Comparison of ENCODE assay signal across 7 cellular contexts in the genomic region with DNA sequence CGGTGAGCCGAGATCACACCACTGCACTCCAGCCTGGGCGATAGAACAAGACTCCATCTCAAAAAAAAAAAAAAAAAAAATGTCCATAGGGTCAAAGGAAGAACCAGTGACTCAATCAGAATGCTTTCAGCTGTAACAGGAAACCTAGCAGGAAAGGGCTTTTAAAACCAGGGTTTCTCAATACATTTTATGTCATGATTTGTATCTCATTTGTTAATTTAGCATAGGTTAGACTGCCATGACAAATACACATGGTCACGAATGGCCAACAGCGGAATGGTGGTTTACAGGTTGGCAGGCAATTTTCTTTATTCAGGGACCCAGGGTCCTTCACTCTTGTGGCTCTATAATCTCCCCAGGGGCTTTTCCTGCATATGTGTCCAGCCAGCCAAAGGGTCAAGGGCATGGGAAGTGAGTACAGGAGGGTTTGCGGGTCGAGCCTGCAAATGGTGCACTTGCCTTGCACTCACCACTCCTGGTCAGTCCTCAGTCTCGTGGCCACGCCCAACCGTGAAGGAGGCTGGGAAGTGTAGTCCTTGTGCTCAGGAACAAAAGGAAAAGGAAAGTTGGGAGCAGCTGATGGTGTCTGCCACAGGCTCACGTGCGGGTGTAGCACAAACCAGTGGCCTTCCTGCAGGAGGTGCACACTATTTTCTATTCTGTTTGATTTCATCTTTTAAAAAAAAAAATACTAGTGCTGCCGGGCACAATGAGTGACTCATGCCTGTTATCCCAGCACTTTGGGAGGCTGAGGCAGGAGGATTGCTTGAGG. TPM values are rescaled to one million over a fixed set of nuclear protein-coding genes. Genes with fewer than 3 reads are reported as not detected.
DNase-seq lines count a peak whose midpoint lies in the region; ATAC-seq and TF ChIP-seq lines count a peak whose summit lies in the region.
"Had no signal": no experiment of that assay in that cellular context is flagged by ENCODE, and none has a peak within 500 bp of the region (broad histone marks: within the 10 kb centered on the region; RNA-seq: fewer than 3 reads in every experiment).

No MANE protein-coding gene starts in this region.

- H3K4me3 ChIP-seq in fibroblast of villous mesenchyme (ENCODE audit: low read depth, low read length), result no peak overlapping the region

- no peak for ATAC-seq in HG03342 (IDR thresholded peaks at IDR 0.05; ENCODE audit: unreplicated experiment)

- peak; percentile 77 to 86 for DNase-seq in AML-193 (lab: John Stamatoyannopoulos, UW)
- DNase-seq in MV-4-11 (lab: John Stamatoyannopoulos, UW), result peak; percentile 81
- DNase-seq in fibroblast of villous mesenchyme (ENCODE audit: low read depth), result peak; percentile 53
- no peak for DNase-seq in T-helper 2 cell
- no peak for DNase-seq in A172 (ENCODE audit: low spot score)
- DNase-seq: NCI-H2081 had no signal

- TF ChIP-seq CTCF in fibroblast of villous mesenchyme (IDR thresholded peaks at IDR 0.05; ENCODE audit: insufficient read depth, low read depth, low read length), result no peak

RNA-seq across cellular contexts. Expression of a gene that starts 14.8 kb away (rescaled TPM):
- 12.2 and 13.4 TPM in 2 replicates for total RNA-seq in fibroblast of villous mesenchyme
- 7.5 and 10.4 TPM in 2 replicates for total RNA-seq in A172 (2014; rRNA removed; shearing (Covaris generic))

RNA-seq across cellular contexts. Expression of a gene that starts 32.0 kb away (rescaled TPM):
- under 0.01 TPM in 1 of 2 replicates, not detected in the other for total RNA-seq in fibroblast of villous mesenchyme
- total RNA-seq in A172 (2014; rRNA removed; shearing (Covaris generic)), result 0.55 TPM in 1 of 2 replicates, not detected in the other

RNA-seq across cellular contexts. Expression of a gene that starts 54.3 kb away (rescaled TPM):
- total RNA-seq in fibroblast of villous mesenchyme, result 0.32 and 0.43 TPM in 2 replicates
- not detected in 2 replicates for total RNA-seq in A172 (2014; rRNA removed; shearing (Covaris generic))

RNA-seq across cellular contexts. Expression of a gene that starts 55.4 kb away (rescaled TPM):
- total RNA-seq in fibroblast of villous mesenchyme, result 38.0 and 60.6 TPM in 2 replicates
- total RNA-seq in A172 (2014; rRNA removed; shearing (Covaris generic)), result 27.5 and 31.9 TPM in 2 replicates

Comparison
In these comparisons a context has a peak if more than half of its experiments do, and no peak if none do; other contexts are left out.
1. DNase-seq: peak in AML-193 (2 of 2), MV-4-11 (single experiment) and fibroblast of villous mesenchyme (single experiment); none in T-helper 2 cell (0 of 5) and A172 (single experiment).